Comparison of ENCODE assay signal across 13 cellular contexts in genomic region chr10:53843691-53844362, GRCh38.
A peak's percentile ranks its signal among the peaks of the same experiment; 100 is the strongest.
DNase-seq lines count a peak whose midpoint lies in the region; ATAC-seq and TF ChIP-seq lines count a peak whose summit lies in the region.
"Had no signal": no experiment of that assay in that cellular context is flagged by ENCODE, and none has a peak within 500 bp of the region (broad histone marks: within the 10 kb centered on the region; RNA-seq: fewer than 3 reads in every experiment).

No MANE protein-coding gene starts in this region.

- H3K36me3 Mint-ChIP-seq in Calu3 (ENCODE audit: insufficient read depth, unreplicated experiment), result no peaks in the 10 kb centered on the region

- no TSS peak for BruUV-seq in Calu3 (replicated peaks; lab: Mats Ljungman, UMichigan)

- ATAC-seq in HG03097 (IDR thresholded peaks at IDR 0.05; ENCODE audit: low FRiP score, unreplicated experiment), result no peak
- no peak for ATAC-seq in GM18498 (IDR thresholded peaks at IDR 0.05; ENCODE audit: unreplicated experiment)
- ATAC-seq: A549 had no signal

- no peak overlapping the region for H3K27ac Mint-ChIP-seq in Calu3 (ENCODE audit: unreplicated experiment)
- H3K27ac Mint-ChIP-seq: activated CD4-positive, alpha-beta T cell treated with anti-CD3 and anti-CD28 coated beads, Interleukin-2, amount 10 ng/mL, durations not matched to agents 7 days and 5 days had no signal

- peak overlapping the region; percentile 51 for H3K27ac ChIP-seq in mesodermal cell (ENCODE audit: low read depth, low read length, severe bottlenecking)
- H3K27ac ChIP-seq: A549, upper lobe of left lung had no signal

- H3K4me3 ChIP-seq in choroid plexus epithelial cell (ENCODE audit: low read depth, low read length), result no peak overlapping the region
- no peak overlapping the region for H3K4me3 ChIP-seq in mesodermal cell (ENCODE audit: extremely low read depth, insufficient read depth, low read length, poor library complexity, severe bottlenecking)
- H3K4me3 ChIP-seq: A549, upper lobe of left lung had no signal

- CTCF ChIA-PET in Calu3 (lab: Charles Lee), result no interaction called here

- H3K4me3 Mint-ChIP-seq in Calu3 (ENCODE audit: low read depth, unreplicated experiment), result no peak overlapping the region
- H3K4me3 Mint-ChIP-seq: activated CD4-positive, alpha-beta T cell treated with anti-CD3 and anti-CD28 coated beads, Interleukin-2, amount 10 ng/mL, durations not matched to agents 7 days and 5 days; neural crest cell had no signal

- DNase-seq in Calu3 (peak; percentile 22), NCI-H526 (lab: John Stamatoyannopoulos, UW) (peak; percentile 1 to 24), choroid plexus epithelial cell (ENCODE audit: low read depth) (peak; percentile 50), NCI-H2196 (lab: John Stamatoyannopoulos, UW; ENCODE audit: unreplicated experiment) (no peak), NCI-H146 treated with DMSO at 0.1 percent for 48 hours (lab: John Stamatoyannopoulos, UW; ENCODE audit: unreplicated experiment) (no peak)
- DNase-seq: activated CD4-positive, alpha-beta T cell treated with anti-CD3 and anti-CD28 coated beads, Interleukin-2, amount 10 ng/mL, durations not matched to agents 7 days and 5 days; T-helper 1 cell; upper lobe of left lung had no signal

- no peaks in the 10 kb centered on the region for H3K4me1 ChIP-seq in mesodermal cell (ENCODE audit: control insufficient read depth, insufficient read depth, low read length, poor library complexity, severe bottlenecking)
- H3K4me1 ChIP-seq: A549 had no signal

- H3K4me1 Mint-ChIP-seq in Calu3 (ENCODE audit: low read depth, unreplicated experiment), result peaks cover 11% of the 10 kb centered on the region
- H3K4me1 Mint-ChIP-seq: activated CD4-positive, alpha-beta T cell treated with anti-CD3 and anti-CD28 coated beads, Interleukin-2, amount 10 ng/mL, durations not matched to agents 7 days and 5 days had no signal

- WGBS in mesodermal cell (ENCODE audit: insufficient coverage in 2 of 2), 2 experiments, result 45% methylated on average over 1 of the region's 1 CpG; no CpG with 5 or more reads in 1 of the 2 experiments

- H3K9me3 ChIP-seq in mesodermal cell (ENCODE audit: control insufficient read depth, low read length), result no peaks in the 10 kb centered on the region
- H3K9me3 ChIP-seq: A549, upper lobe of left lung had no signal

- H3K36me3 ChIP-seq in mesodermal cell (ENCODE audit: control insufficient read depth, insufficient read depth, low read length), result no peaks in the 10 kb centered on the region
- H3K36me3 ChIP-seq: upper lobe of left lung had no signal

- TF ChIP-seq CTCF in Calu3 (IDR thresholded peaks at IDR 0.05; ENCODE audit: unreplicated experiment) (no peak), choroid plexus epithelial cell (conservative IDR thresholded peaks at IDR 0.05; ENCODE audit: low read depth, low read length) (no peak)

- intact Hi-C loops in Calu3 (cut with micrococcal nuclease; ENCODE audit: unreplicated experiment), result loop anchor here (5.0 to 10.0 kb wide), 4 partner anchors 153 to 1029 kb away; no protein-coding TSS in a partner anchor

- no peaks in the 10 kb centered on the region for H3K27me3 Mint-ChIP-seq in Calu3 (ENCODE audit: unreplicated experiment)
- H3K27me3 Mint-ChIP-seq: activated CD4-positive, alpha-beta T cell treated with anti-CD3 and anti-CD28 coated beads, Interleukin-2, amount 10 ng/mL, durations not matched to agents 7 days and 5 days had no signal

- no peaks in the 10 kb centered on the region for H3K9me3 Mint-ChIP-seq in Calu3 (ENCODE audit: low read depth, unreplicated experiment)
- H3K9me3 Mint-ChIP-seq: activated CD4-positive, alpha-beta T cell treated with anti-CD3 and anti-CD28 coated beads, Interleukin-2, amount 10 ng/mL, durations not matched to agents 7 days and 5 days; neural crest cell had no signal

Comparison
In these comparisons a context has a peak if more than half of its experiments do, and no peak if none do; other contexts are left out.
1. DNase-seq: peak in Calu3 (single experiment), NCI-H526 (2 of 2) and choroid plexus epithelial cell (single experiment); none in NCI-H2196 (single experiment) and NCI-H146 treated with DMSO at 0.1 percent for 48 hours (single experiment).